16 cellular contexts compared by ENCODE assay signal in genomic region chr7:126699707-126700106, GRCh38.
DNase-seq lines count a peak whose midpoint lies in the region; ATAC-seq and TF ChIP-seq lines count a peak whose summit lies in the region.
"Had no signal": no experiment of that assay in that cellular context is flagged by ENCODE, and none has a peak within 500 bp of the region (broad histone marks: within the 10 kb centered on the region; RNA-seq: fewer than 3 reads in every experiment).

No MANE protein-coding gene starts in this region.

- peak; percentile 35 for TF ChIP-seq CTCF in GM12873 (IDR thresholded peaks at IDR 0.05; ENCODE audit: insufficient read depth, low read depth, low read length, missing control alignments)
- peak; percentile 11 for TF ChIP-seq CTCF in epithelial cell of proximal tubule (conservative IDR thresholded peaks at IDR 0.05; ENCODE audit: low read depth, low read length)
- TF ChIP-seq CTCF in lower lobe of right lung (IDR thresholded peaks at IDR 0.05): no peak

- no peaks in the 10 kb centered on the region for H3K27me3 ChIP-seq in lower lobe of right lung (ENCODE audit: low read depth)
- H3K27me3 ChIP-seq: ovary, SJCRH30, thyroid gland had no signal

- H3K4me3 ChIP-seq in epithelial cell of proximal tubule (ENCODE audit: low read depth, low read length) (peak overlapping the region; percentile 44), lower lobe of right lung (no peak overlapping the region)
- H3K4me3 ChIP-seq: ovary, SJCRH30, thyroid gland had no signal

- no peaks in the 10 kb centered on the region for H3K9me3 ChIP-seq in lower lobe of right lung
- H3K9me3 ChIP-seq: ovary, SJCRH30, thyroid gland had no signal

- intact Hi-C loops in lower lobe of right lung (cut with DNase I): no loop called here

- H3K36me3 ChIP-seq in lower lobe of right lung: no peaks in the 10 kb centered on the region
- H3K36me3 ChIP-seq: ovary, SJCRH30, thyroid gland had no signal

- no peaks in the 10 kb centered on the region for H3K4me1 ChIP-seq in lower lobe of right lung
- H3K4me1 ChIP-seq: thyroid gland had no signal

- peak; percentile 23 for DNase-seq in OCI-M1 (lab: John Stamatoyannopoulos, UW)
- no peak for DNase-seq in epithelial cell of proximal tubule (ENCODE audit: low read depth)
- no peak for DNase-seq in lower lobe of right lung
- DNase-seq in NCI-H774 (lab: John Stamatoyannopoulos, UW): no peak
- DNase-seq: activated T-cell treated with anti-CD3 and anti-CD28 coated beads, Interleukin-2, amount 50 U/mL, for 1 hour; C1 segment of cervical spinal cord; DMS79; foreskin fibroblast; left colon; ovary; stimulated activated CD4-positive, alpha-beta T cell treated with anti-CD3 and anti-CD28 coated beads, Interleukin-4, amount 100 ng/mL, for 4 hours; thyroid gland had no signal

- peak; percentile 8 for ATAC-seq in GM21786 (IDR thresholded peaks at IDR 0.05; ENCODE audit: unreplicated experiment)
- no peak for ATAC-seq in lower lobe of right lung
- ATAC-seq in GM18868 (IDR thresholded peaks at IDR 0.05; ENCODE audit: unreplicated experiment): no peak
- ATAC-seq: left colon had no signal

- H3K27ac ChIP-seq in lower lobe of right lung: no peak overlapping the region
- H3K27ac ChIP-seq: ovary, thyroid gland had no signal
